ENCODE assay signal across 1 cellular context in genomic region chr10:80161321-80162084, GRCh38.
TF ChIP-seq lines count a peak whose summit lies in the region.

No MANE protein-coding gene starts in this region.

TF ChIP-seq in H1, 55 proteins besides CTCF, POLR2A, EP300 and RAD21 (continued from another document):
- TF ChIP-seq CHD7 (IDR thresholded peaks at IDR 0.05; ENCODE audit: insufficient replicate concordance, low read length) (no peak), NANOG (IDR thresholded peaks at IDR 0.05; ENCODE audit: insufficient read depth, low read depth, low read length, poor library complexity, severe bottlenecking) (no peak), EGR1 (IDR thresholded peaks at IDR 0.05; ENCODE audit: borderline replicate concordance, low read depth, low read length) (no peak), CHD1 (IDR thresholded peaks at IDR 0.05; ENCODE audit: low read depth, low read length) (no peak), SP2 (IDR thresholded peaks at IDR 0.05; ENCODE audit: low read length) (no peak), SUZ12 (IDR thresholded peaks at IDR 0.05; ENCODE audit: low read length) (no peak), NRF1 (IDR thresholded peaks at IDR 0.05; ENCODE audit: low read depth, low read length) (no peak), SIRT6 (IDR thresholded peaks at IDR 0.05; ENCODE audit: low read length) (no peak), MAFK (IDR thresholded peaks at IDR 0.05; ENCODE audit: low read depth, low read length) (no peak), TAF1 (IDR thresholded peaks at IDR 0.05; ENCODE audit: low read depth, low read length) (no peak), EZH2 (IDR thresholded peaks at IDR 0.05; ENCODE audit: low read depth, low read length, severe bottlenecking) (no peak)
